ENCODE assay signal across 11 cellular contexts in the genomic region with DNA sequence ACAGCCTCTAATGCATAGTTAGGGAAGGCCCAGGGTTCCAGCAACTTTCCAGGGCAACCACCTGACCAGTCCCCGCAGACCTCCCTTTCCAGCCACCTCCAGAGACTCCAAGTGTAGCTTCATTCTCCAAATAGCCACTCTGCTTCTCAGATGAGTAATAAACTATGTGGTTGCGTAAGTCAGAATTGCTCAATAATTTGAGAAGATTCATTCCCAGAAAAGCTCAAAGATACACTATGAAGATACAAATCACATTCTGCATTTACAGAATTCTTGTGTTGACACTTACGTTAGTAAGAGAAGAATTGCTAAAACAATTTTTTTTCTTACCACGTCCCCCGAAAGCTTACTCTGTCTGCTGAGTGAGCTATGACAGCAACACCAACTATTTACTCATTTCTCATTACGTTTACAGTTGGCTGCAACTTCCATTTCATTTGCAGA. TPM values are rescaled to one million over a fixed set of nuclear protein-coding genes. Genes with fewer than 3 reads are reported as not detected.
DNase-seq lines count a peak whose midpoint lies in the region; ATAC-seq and TF ChIP-seq lines count a peak whose summit lies in the region.
"Had no signal": no experiment of that assay in that cellular context is flagged by ENCODE, and none has a peak within 500 bp of the region (broad histone marks: within the 10 kb centered on the region; RNA-seq: fewer than 3 reads in every experiment).

No MANE protein-coding gene starts in this region.

- no peak overlapping the region for H3K9ac ChIP-seq in colonic mucosa (ENCODE audit: low read depth in 2 of 2, low read length in 2 of 2)

- H3K9me3 ChIP-seq in adrenal gland (replicated peaks in 1 of 3) (no peaks in the 10 kb centered on the region), upper lobe of right lung (no peaks in the 10 kb centered on the region), colonic mucosa (no peaks in the 10 kb centered on the region)

- H3K4me3 ChIP-seq in adrenal gland (no peak overlapping the region), upper lobe of right lung (no peak overlapping the region), colonic mucosa (no peak overlapping the region)

- TF ChIP-seq POLR2A in adrenal gland (IDR thresholded peaks at IDR 0.05): no peak

- peaks cover 3% of the 10 kb centered on the region for H3K27me3 Mint-ChIP-seq in activated CD8-positive, alpha-beta memory T cell treated with anti-CD3 and anti-CD28 coated beads, Interleukin-2, amount 10 ng/mL, durations not matched to agents 7 days and 5 days

- intact Hi-C loops in adrenal gland (cut with DNase I) (loop anchor here in 1 of 2 donors (10.0 kb wide), 1 partner anchor 125 kb away; no protein-coding TSS in a partner anchor), upper lobe of right lung (cut with DNase I) (no loop called here), posterior cingulate gyrus (cut with DNase I) (no loop called here), colonic mucosa (cut with DNase I) (no loop called here)

- H3K4me1 Mint-ChIP-seq in activated CD8-positive, alpha-beta memory T cell treated with anti-CD3 and anti-CD28 coated beads, Interleukin-2, amount 10 ng/mL, durations not matched to agents 7 days and 5 days: peaks cover 19% of the 10 kb centered on the region

- no peaks in the 10 kb centered on the region for H3K36me3 Mint-ChIP-seq in activated CD8-positive, alpha-beta memory T cell treated with anti-CD3 and anti-CD28 coated beads, Interleukin-2, amount 10 ng/mL, durations not matched to agents 7 days and 5 days

- H3K4me1 ChIP-seq in adrenal gland (replicated peaks in 1 of 2): peaks cover 9 to 12% of the 10 kb centered on the region in 2 donors
- peaks cover 9% of the 10 kb centered on the region for H3K4me1 ChIP-seq in upper lobe of right lung
- no peaks in the 10 kb centered on the region for H3K4me1 ChIP-seq in colonic mucosa

- H3K27me3 ChIP-seq in adrenal gland (no peaks in the 10 kb centered on the region), upper lobe of right lung (no peaks in the 10 kb centered on the region), colonic mucosa (no peaks in the 10 kb centered on the region)

- TF ChIP-seq CTCF in adrenal gland (IDR thresholded peaks at IDR 0.05): no peak
- TF ChIP-seq CTCF in upper lobe of right lung (IDR thresholded peaks at IDR 0.05): no peak
- TF ChIP-seq CTCF in colonic mucosa (IDR thresholded peaks at IDR 0.05): no peak

- CTCF ChIA-PET in activated CD8-positive, alpha-beta memory T cell treated with anti-CD3 and anti-CD28 coated beads, Interleukin-2, amount 10 ng/mL, durations not matched to agents 7 days and 5 days (lab: Charles Lee): interaction anchor here (1.2 kb wide), 1 partner anchor 10 kb away, joined by 3 read pairs; no protein-coding TSS in a partner anchor

- no peak for ATAC-seq in activated CD8-positive, alpha-beta memory T cell treated with anti-CD3 and anti-CD28 coated beads, Interleukin-2, amount 10 ng/mL, durations not matched to agents 7 days and 5 days
- peak; percentile 77 for ATAC-seq in upper lobe of right lung
- ATAC-seq in GM18502 (IDR thresholded peaks at IDR 0.05; ENCODE audit: poor library complexity, unreplicated experiment): no peak
- ATAC-seq: left colon had no signal

- H3K27ac ChIP-seq in adrenal gland (peak overlapping the region in 4 of 5 donors; percentile 55 to 72 (median 64)), upper lobe of right lung (no peak overlapping the region), colonic mucosa (no peak overlapping the region)

- 16 to 30% (median 24%) methylated on average over 6 of the region's 6 CpGs for WGBS in adrenal gland, 4 donors

- no peaks in the 10 kb centered on the region for H3K9me3 Mint-ChIP-seq in activated CD8-positive, alpha-beta memory T cell treated with anti-CD3 and anti-CD28 coated beads, Interleukin-2, amount 10 ng/mL, durations not matched to agents 7 days and 5 days (ENCODE audit: low read depth)

- H3K27ac Mint-ChIP-seq in activated CD8-positive, alpha-beta memory T cell treated with anti-CD3 and anti-CD28 coated beads, Interleukin-2, amount 10 ng/mL, durations not matched to agents 7 days and 5 days: no peak overlapping the region
- H3K27ac Mint-ChIP-seq: B cell had no signal

- DNase-seq in activated CD8-positive, alpha-beta memory T cell treated with anti-CD3 and anti-CD28 coated beads, Interleukin-2, amount 10 ng/mL, durations not matched to agents 7 days and 5 days: peak; percentile 8
- no peak for DNase-seq in activated CD8-positive, alpha-beta memory T cell treated with anti-CD3 and anti-CD28 coated beads for 24 hours
- DNase-seq in adrenal gland: peak in 4 of 7 donors; percentile 49 to 61 (median 53)
- DNase-seq in iris pigment epithelial cell (ENCODE audit: low read depth): peak; percentile 98
- DNase-seq in upper lobe of right lung: no peak
- DNase-seq in posterior cingulate gyrus: no peak
- no peak for DNase-seq in colonic mucosa
- DNase-seq: left colon, NCI-H526 treated with DMSO at 0.1 percent for 48 hours had no signal

- H3K36me3 ChIP-seq in adrenal gland (replicated peaks in 1 of 2): no peaks in the 10 kb centered on the region
- no peaks in the 10 kb centered on the region for H3K36me3 ChIP-seq in upper lobe of right lung
- H3K36me3 ChIP-seq in colonic mucosa: no peaks in the 10 kb centered on the region

- H3K4me3 Mint-ChIP-seq in activated CD8-positive, alpha-beta memory T cell treated with anti-CD3 and anti-CD28 coated beads, Interleukin-2, amount 10 ng/mL, durations not matched to agents 7 days and 5 days: no peak overlapping the region
- H3K4me3 Mint-ChIP-seq: B cell had no signal

RNA-seq across cellular contexts. Expression of gene LATS2, which starts 8.2 kb away (rescaled TPM):
- total RNA-seq in activated CD8-positive, alpha-beta memory T cell treated with anti-CD3 and anti-CD28 coated beads, Interleukin-2, amount 10 ng/mL, durations not matched to agents 7 days and 5 days: 1 to 10 TPM; 2.8 to 4.7 TPM
- total RNA-seq in adrenal gland: 10 to 100 TPM; 20.8 to 35.6 (median 28.0) TPM
- 10 to 100 TPM in 2 of 3 donors, 1 to 10 TPM in 1; 9.8 to 10.5 (median 10.2) TPM for polyA plus RNA-seq in adrenal gland
- 44.1 TPM for total RNA-seq in upper lobe of right lung
- total RNA-seq in colonic mucosa: 10 to 100 TPM in 1 of 2 donors, 1 to 10 TPM in 1; 3.7 to 11.3 TPM

Comparison
In these comparisons a context has a peak if more than half of its experiments do, and no peak if none do; other contexts are left out.
1. DNase-seq: peak in activated CD8-positive, alpha-beta memory T cell treated with anti-CD3 and anti-CD28 coated beads, Interleukin-2, amount 10 ng/mL, durations not matched to agents 7 days and 5 days (single experiment), adrenal gland (4 of 7) and iris pigment epithelial cell (single experiment); none in activated CD8-positive, alpha-beta memory T cell treated with anti-CD3 and anti-CD28 coated beads for 24 hours (single experiment), upper lobe of right lung (single experiment), posterior cingulate gyrus (0 of 10) and colonic mucosa (single experiment).
2. H3K27ac ChIP-seq: peak in adrenal gland (4 of 5); none in upper lobe of right lung (single experiment) and colonic mucosa (single experiment).